ENCODE assay signal across 9 cellular contexts in the genomic region with DNA sequence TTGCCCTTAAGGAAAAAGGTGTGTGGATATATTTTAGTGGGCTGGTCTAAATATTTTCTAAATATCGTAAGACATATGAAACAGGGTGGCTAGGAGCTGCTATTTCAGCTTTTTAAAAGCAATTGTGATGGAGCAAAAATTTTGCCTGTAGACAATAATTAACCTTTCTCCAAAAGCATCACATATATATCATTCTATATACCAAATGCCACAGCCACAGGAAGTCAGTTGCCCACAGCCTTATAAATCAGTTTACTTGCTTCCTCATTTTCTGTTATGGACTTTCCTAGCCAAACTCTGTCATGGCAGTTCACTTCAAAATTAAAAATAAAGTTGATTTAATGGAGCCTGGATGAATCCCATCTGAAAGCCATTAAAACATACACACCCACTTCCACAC.
DNase-seq lines count a peak whose midpoint lies in the region; ATAC-seq and TF ChIP-seq lines count a peak whose summit lies in the region.
"Had no signal": no experiment of that assay in that cellular context is flagged by ENCODE, and none has a peak within 500 bp of the region (broad histone marks: within the 10 kb centered on the region; RNA-seq: fewer than 3 reads in every experiment).

No MANE protein-coding gene starts in this region.

- ATAC-seq in GM19351 (IDR thresholded peaks at IDR 0.05; ENCODE audit: unreplicated experiment) (peak; percentile 60), HG03432 (IDR thresholded peaks at IDR 0.05; ENCODE audit: unreplicated experiment) (peak; percentile 57)

- H3K27me3 ChIP-seq in A673 (replicated peaks; ENCODE audit: insufficient read depth, low read depth, low read length, poor library complexity) (no peaks in the 10 kb centered on the region), muscle layer of duodenum (ENCODE audit: low read depth, low read length) (no peaks in the 10 kb centered on the region), SJCRH30 (no peaks in the 10 kb centered on the region)
- H3K27me3 ChIP-seq: cardiac muscle cell had no signal

- H3K4me3 ChIP-seq in A673 (ENCODE audit: low read depth, low read length, poor library complexity, severe bottlenecking) (peak overlapping the region; percentile 22), muscle layer of duodenum (ENCODE audit: low read depth in 1 of 2, low read length in 2 of 2) (peak overlapping the region in 1 of 2 donors; percentile 43), SJCRH30 (no peak overlapping the region)
- H3K4me3 ChIP-seq: cardiac muscle cell had no signal

- H3K4me3 Mint-ChIP-seq in activated T-helper 1 cell treated with anti-CD3 and anti-CD28 coated beads, Interleukin-12 subunit alpha, Interleukin-12 subunit beta, Interleukin-2, Interleukin-4 antibody, amounts not matched to agents 30 ng/mL and 10 ng/mL and 1 ng/mL, durations not matched to agents 14 hours and 24 hours and 36 hours, result peak overlapping the region; percentile 59

- BruUV-seq in A673 (replicated peaks; lab: Mats Ljungman, UMichigan), result TSS peak; percentile 95

- DNase-seq in A673 (ENCODE audit: low spot score) (no peak), T1000 (lab: John Stamatoyannopoulos, UW) (no peak), SJCRH30 (no peak), NCI-H510A (lab: John Stamatoyannopoulos, UW) (no peak)
- no peak for DNase-seq in activated T-helper 1 cell treated with anti-CD3 and anti-CD28 coated beads, Interleukin-12 subunit alpha, Interleukin-12 subunit beta, Interleukin-2, Interleukin-4 antibody, amounts not matched to agents 30 ng/mL and 10 ng/mL and 1 ng/mL, durations not matched to agents 14 hours and 24 hours and 36 hours (ENCODE audit: low spot score)

- H3K4me1 ChIP-seq in A673 (ENCODE audit: insufficient read depth, low read length, poor library complexity, severe bottlenecking) (peaks cover 42% of the 10 kb centered on the region), muscle layer of duodenum (ENCODE audit: control insufficient read depth in 1 of 2, insufficient read depth in 2 of 2, low read length in 2 of 2) (no peaks in the 10 kb centered on the region), SJCRH30 (no peaks in the 10 kb centered on the region)

- CTCF ChIA-PET in A673 (lab: Charles Lee), result no interaction called here

- peaks cover 32% of the 10 kb centered on the region for H3K4me1 Mint-ChIP-seq in activated T-helper 1 cell treated with anti-CD3 and anti-CD28 coated beads, Interleukin-12 subunit alpha, Interleukin-12 subunit beta, Interleukin-2, Interleukin-4 antibody, amounts not matched to agents 30 ng/mL and 10 ng/mL and 1 ng/mL, durations not matched to agents 14 hours and 24 hours and 36 hours (ENCODE audit: low read depth)

- intact Hi-C loops in A673 (cut with micrococcal nuclease; ENCODE audit: unreplicated experiment), result loop anchor here (2.0 to 5.0 kb wide), 3 partner anchors 100 to 775 kb away; no protein-coding TSS in a partner anchor
- intact Hi-C loops in activated T-helper 1 cell treated with anti-CD3 and anti-CD28 coated beads, Interleukin-12 subunit alpha, Interleukin-12 subunit beta, Interleukin-2, Interleukin-4 antibody, amounts not matched to agents 30 ng/mL and 10 ng/mL and 1 ng/mL, durations not matched to agents 14 hours and 24 hours and 36 hours (cut with micrococcal nuclease), result loop anchor here (1.0 to 10.0 kb wide), 9 partner anchors 62 to 888 kb away; a partner anchor contains a TSS

- no peaks in the 10 kb centered on the region for H3K9me3 Mint-ChIP-seq in activated T-helper 1 cell treated with anti-CD3 and anti-CD28 coated beads, Interleukin-12 subunit alpha, Interleukin-12 subunit beta, Interleukin-2, Interleukin-4 antibody, amounts not matched to agents 30 ng/mL and 10 ng/mL and 1 ng/mL, durations not matched to agents 14 hours and 24 hours and 36 hours

- TF ChIP-seq CTCF in A673 (conservative IDR thresholded peaks at IDR 0.05; ENCODE audit: low read depth, low read length), result no peak

- peak overlapping the region; percentile 86 for H3K27ac ChIP-seq in A673 (ENCODE audit: low read depth, low read length, poor library complexity, severe bottlenecking)
- peak overlapping the region; percentile 80 for H3K27ac ChIP-seq in muscle layer of duodenum (ENCODE audit: low read length)
- H3K27ac ChIP-seq in SJCRH30, result no peak overlapping the region
- H3K27ac ChIP-seq: cardiac muscle cell had no signal

- H3K36me3 Mint-ChIP-seq in activated T-helper 1 cell treated with anti-CD3 and anti-CD28 coated beads, Interleukin-12 subunit alpha, Interleukin-12 subunit beta, Interleukin-2, Interleukin-4 antibody, amounts not matched to agents 30 ng/mL and 10 ng/mL and 1 ng/mL, durations not matched to agents 14 hours and 24 hours and 36 hours (ENCODE audit: low read depth), result no peaks in the 10 kb centered on the region

- H3K36me3 ChIP-seq in A673 (ENCODE audit: insufficient read depth, low read length, poor library complexity, severe bottlenecking) (no peaks in the 10 kb centered on the region), muscle layer of duodenum (ENCODE audit: control insufficient read depth in 1 of 2, insufficient read depth in 2 of 2, low read length in 2 of 2) (no peaks in the 10 kb centered on the region), SJCRH30 (no peaks in the 10 kb centered on the region)
- H3K36me3 ChIP-seq: cardiac muscle cell had no signal

- no peaks in the 10 kb centered on the region for H3K9me3 ChIP-seq in A673 (ENCODE audit: low read depth, low read length, poor library complexity, severe bottlenecking)
- no peaks in the 10 kb centered on the region for H3K9me3 ChIP-seq in muscle layer of duodenum (ENCODE audit: control insufficient read depth in 1 of 2, low read length in 2 of 2)
- no peaks in the 10 kb centered on the region for H3K9me3 ChIP-seq in SJCRH30 (replicated peaks)

- POLR2A ChIA-PET in A673 (lab: Charles Lee; ENCODE audit: low non-redundant PET), result no interaction called here

- H3K27ac Mint-ChIP-seq in activated T-helper 1 cell treated with anti-CD3 and anti-CD28 coated beads, Interleukin-12 subunit alpha, Interleukin-12 subunit beta, Interleukin-2, Interleukin-4 antibody, amounts not matched to agents 30 ng/mL and 10 ng/mL and 1 ng/mL, durations not matched to agents 14 hours and 24 hours and 36 hours, result peak overlapping the region; percentile 53

- no peaks in the 10 kb centered on the region for H3K27me3 Mint-ChIP-seq in activated T-helper 1 cell treated with anti-CD3 and anti-CD28 coated beads, Interleukin-12 subunit alpha, Interleukin-12 subunit beta, Interleukin-2, Interleukin-4 antibody, amounts not matched to agents 30 ng/mL and 10 ng/mL and 1 ng/mL, durations not matched to agents 14 hours and 24 hours and 36 hours (ENCODE audit: insufficient read depth)
